In the genomic region with DNA sequence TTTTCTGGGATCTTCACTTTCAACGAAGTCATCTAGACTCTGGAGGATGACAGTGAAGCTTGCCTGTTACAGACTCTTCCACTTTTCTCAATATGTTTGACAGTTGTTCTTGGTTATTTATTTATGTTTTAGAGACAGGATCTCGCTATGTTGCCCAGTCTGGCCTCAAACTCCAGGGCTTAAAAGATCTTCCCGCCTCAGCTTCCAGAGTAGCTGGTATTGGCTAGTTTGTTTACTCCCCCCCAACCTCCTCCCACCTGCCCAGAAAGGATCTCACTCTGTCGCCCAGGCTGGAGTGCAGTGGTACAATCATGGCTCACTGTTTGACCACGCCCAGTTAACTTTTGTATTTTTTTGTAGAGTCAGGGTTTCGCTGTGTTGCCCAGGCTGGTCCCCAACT, we compare ENCODE assay signal across 21 cellular contexts. TPM values are rescaled to one million over a fixed set of nuclear protein-coding genes. Genes with fewer than 3 reads are reported as not detected.
DNase-seq lines count a peak whose midpoint lies in the region; ATAC-seq and TF ChIP-seq lines count a peak whose summit lies in the region.
"Had no signal": no experiment of that assay in that cellular context is flagged by ENCODE, and none has a peak within 500 bp of the region (broad histone marks: within the 10 kb centered on the region; RNA-seq: fewer than 3 reads in every experiment).

No MANE protein-coding gene starts in this region.

- H2BK120ac ChIP-seq in trophoblast cell (ENCODE audit: insufficient read depth, low read length, poor library complexity), result no peak overlapping the region

- H3K4me1 ChIP-seq in BLaER1, result peaks cover 45% of the 10 kb centered on the region
- H3K4me1 ChIP-seq in trophoblast cell (ENCODE audit: control insufficient read depth in 1 of 2, insufficient read depth in 2 of 2, low read length in 2 of 2), result peaks cover 0 to 2% of the 10 kb centered on the region in 2 experiments

- no CpG with 5 or more reads among the region's 6 CpGs for WGBS in trophoblast cell (ENCODE audit: extremely low coverage, insufficient coverage, insufficient read length)

- H3K4ac ChIP-seq in trophoblast cell (ENCODE audit: low read depth, low read length), result peak overlapping the region; percentile 75

- no peak for ATAC-seq in GM21723 (IDR thresholded peaks at IDR 0.05; ENCODE audit: unreplicated experiment)
- no peak for ATAC-seq in esophagus mucosa

- H3K4me3 Mint-ChIP-seq in IgD-negative memory B cell (peak overlapping the region in 3 of 4 donors; percentile 35 to 87 (median 53)), brain (peak overlapping the region in 3 of 5 experiments; percentile 22 to 97 (median 73))
- H3K4me3 Mint-ChIP-seq: activated CD4-positive, alpha-beta T cell treated with anti-CD3 and anti-CD28 coated beads, Interleukin-2, amount 10 ng/mL, durations not matched to agents 7 days and 5 days; dendritic cell treated with granulocyte-macrophage colony-stimulating factor and Interleukin-4, amounts not matched to agents 40 ng/mL and 50 ng/mL, for 4 days had no signal

- peak overlapping the region; percentile 91 for H3K4me2 ChIP-seq in BLaER1
- H3K4me2 ChIP-seq in trophoblast cell (ENCODE audit: low read length), result no peak overlapping the region

- H3K79me2 ChIP-seq in trophoblast cell (ENCODE audit: control insufficient read depth, insufficient read depth, low read length, poor library complexity), result peaks cover 10% of the 10 kb centered on the region

- H3K4me1 Mint-ChIP-seq in IgD-negative memory B cell (peaks cover 29 to 39% (median 30%) of the 10 kb centered on the region in 3 donors), brain (peaks cover 64% of the 10 kb centered on the region)

- H3K23ac ChIP-seq in trophoblast cell (ENCODE audit: low read length), result no peak overlapping the region

- no peaks in the 10 kb centered on the region for H3K27me3 Mint-ChIP-seq in IgD-negative memory B cell
- H3K27me3 Mint-ChIP-seq in brain, result peaks cover 3% of the 10 kb centered on the region
- H3K27me3 Mint-ChIP-seq: activated CD4-positive, alpha-beta T cell treated with anti-CD3 and anti-CD28 coated beads, Interleukin-2, amount 10 ng/mL, durations not matched to agents 7 days and 5 days; dendritic cell treated with granulocyte-macrophage colony-stimulating factor and Interleukin-4, amounts not matched to agents 40 ng/mL and 50 ng/mL, for 4 days had no signal

- no peak overlapping the region for H3K18ac ChIP-seq in trophoblast cell (ENCODE audit: low read length)

- H4K12ac ChIP-seq in trophoblast cell (ENCODE audit: low read depth, low read length), result no peak overlapping the region

- no peaks in the 10 kb centered on the region for H3K9me3 Mint-ChIP-seq in IgD-negative memory B cell
- H3K9me3 Mint-ChIP-seq in brain, result no peaks in the 10 kb centered on the region
- H3K9me3 Mint-ChIP-seq: activated CD4-positive, alpha-beta T cell treated with anti-CD3 and anti-CD28 coated beads, Interleukin-2, amount 10 ng/mL, durations not matched to agents 7 days and 5 days; dendritic cell treated with granulocyte-macrophage colony-stimulating factor and Interleukin-4, amounts not matched to agents 40 ng/mL and 50 ng/mL, for 4 days; HFFc6 had no signal

- no peaks in the 10 kb centered on the region for H3K9me3 ChIP-seq in BLaER1
- peaks cover 2% of the 10 kb centered on the region for H3K9me3 ChIP-seq in trophoblast cell (ENCODE audit: insufficient read depth, low read depth, low read length)
- H3K9me3 ChIP-seq: sigmoid colon, suprapubic skin had no signal

- H4K8ac ChIP-seq in trophoblast cell (ENCODE audit: low read depth, low read length), result no peak overlapping the region

- no peak overlapping the region for H3K14ac ChIP-seq in trophoblast cell (ENCODE audit: low read length)

- H2BK12ac ChIP-seq in trophoblast cell (ENCODE audit: low read length), result no peak overlapping the region

- peaks cover 33% of the 10 kb centered on the region for H3K36me3 ChIP-seq in BLaER1
- H3K36me3 ChIP-seq in trophoblast cell (ENCODE audit: control insufficient read depth in 1 of 2, insufficient read depth in 2 of 2, low read length in 2 of 2), result peaks cover 0 to 3% of the 10 kb centered on the region in 2 experiments
- H3K36me3 ChIP-seq: sigmoid colon, suprapubic skin had no signal

- H3K4me3 ChIP-seq in BLaER1 (no peak overlapping the region), trophoblast cell (ENCODE audit: low read depth, low read length) (no peak overlapping the region)
- H3K4me3 ChIP-seq: sigmoid colon, suprapubic skin had no signal

- peaks cover 10% of the 10 kb centered on the region for H3K79me1 ChIP-seq in trophoblast cell (ENCODE audit: low read length)

- no peak for TF ChIP-seq CTCF in brain (conservative IDR thresholded peaks at IDR 0.05)

- DNase-seq in trophoblast cell, result no peak
- DNase-seq in putamen (ENCODE audit: low spot score), result no peak
- DNase-seq in cerebellar cortex (ENCODE audit: low spot score), result no peak
- DNase-seq: activated CD8-positive, alpha-beta memory T cell treated with anti-CD3 and anti-CD28 coated beads, Interleukin-2, amount 50 U/mL, for 4 hours; activated gamma-delta T cell; amniotic stem cell; DMS79; hypothalamus; sigmoid colon had no signal

- peaks cover 68% of the 10 kb centered on the region for H4K20me1 ChIP-seq in BLaER1

- H2AK5ac ChIP-seq in trophoblast cell (ENCODE audit: low read length), result no peak overlapping the region

- H3K27ac ChIP-seq in BLaER1 (no peak overlapping the region), trophoblast cell (ENCODE audit: low read depth, low read length) (no peak overlapping the region)
- H3K27ac ChIP-seq: foreskin keratinocyte, suprapubic skin had no signal

- H2BK5ac ChIP-seq in trophoblast cell (ENCODE audit: low read depth, low read length, poor library complexity), result no peak overlapping the region

- H3K9ac ChIP-seq in BLaER1, result no peak overlapping the region
- H3K9ac ChIP-seq in trophoblast cell (ENCODE audit: low read length), result no peak overlapping the region

- H3K36me3 Mint-ChIP-seq in IgD-negative memory B cell (no peaks in the 10 kb centered on the region), brain (peaks cover 21% of the 10 kb centered on the region)

- no peak overlapping the region for H2AFZ ChIP-seq in trophoblast cell (ENCODE audit: insufficient read depth, low read length, poor library complexity)

- H3K27ac Mint-ChIP-seq in IgD-negative memory B cell (peak overlapping the region in 1 of 3 donors; percentile 69), brain (peak overlapping the region in 1 of 5 experiments; percentile 24)
- H3K27ac Mint-ChIP-seq: activated CD4-positive, alpha-beta T cell treated with anti-CD3 and anti-CD28 coated beads, Interleukin-2, amount 10 ng/mL, durations not matched to agents 7 days and 5 days; dendritic cell treated with granulocyte-macrophage colony-stimulating factor and Interleukin-4, amounts not matched to agents 40 ng/mL and 50 ng/mL, for 4 days had no signal

- no peak overlapping the region for H4K91ac ChIP-seq in trophoblast cell (ENCODE audit: low read depth, low read length)

- H3K27me3 ChIP-seq in BLaER1, result no peaks in the 10 kb centered on the region
- H3K27me3 ChIP-seq in trophoblast cell (ENCODE audit: insufficient read depth, low read length), result no peaks in the 10 kb centered on the region
- H3K27me3 ChIP-seq: foreskin keratinocyte, sigmoid colon, suprapubic skin had no signal

RNA-seq across cellular contexts. Expression of a gene that starts 3.3 kb away (rescaled TPM):
- polyA plus RNA-seq in IgD-negative memory B cell, result 19.3 TPM
- polyA plus RNA-seq in brain (ENCODE audit: insufficient read depth, low read depth, low replicate concordance), result 30.7 TPM
- polyA plus RNA-seq in trophoblast cell (2013), result 32.4 and 34.0 TPM in 2 replicates
- total RNA-seq in esophagus mucosa, result 12.4 TPM

RNA-seq across cellular contexts. Expression of a gene that starts 23.9 kb away (rescaled TPM):
- polyA plus RNA-seq in IgD-negative memory B cell (not detected), brain (ENCODE audit: insufficient read depth, low read depth, low replicate concordance) (1.1 TPM)
- 1.1 and 1.3 TPM in 2 replicates for polyA plus RNA-seq in trophoblast cell (2013)
- total RNA-seq in esophagus mucosa, result 0.16 TPM
- total RNA-seq: activated CD4-positive, alpha-beta T cell treated with anti-CD3 and anti-CD28 coated beads, Interleukin-2, amount 10 ng/mL, durations not matched to agents 7 days and 5 days had no signal
- polyA plus RNA-seq: foreskin keratinocyte had no signal

RNA-seq across cellular contexts. Expression of a gene that starts 33.6 kb away (rescaled TPM):
- polyA plus RNA-seq in IgD-negative memory B cell (not detected), brain (ENCODE audit: insufficient read depth, low read depth, low replicate concordance) (0.15 TPM)
- 0.04 TPM in 2 replicates for polyA plus RNA-seq in trophoblast cell (2013)
- total RNA-seq in esophagus mucosa, result not detected
- total RNA-seq: activated CD4-positive, alpha-beta T cell treated with anti-CD3 and anti-CD28 coated beads, Interleukin-2, amount 10 ng/mL, durations not matched to agents 7 days and 5 days; kidney epithelial cell; lung microvascular endothelial cell; sigmoid colon had no signal

RNA-seq across cellular contexts. Expression of a gene that starts 47.5 kb away (rescaled TPM):
- polyA plus RNA-seq in IgD-negative memory B cell (not detected), brain (ENCODE audit: insufficient read depth, low read depth, low replicate concordance) (49.2 TPM)
- 36.9 and 42.9 TPM in 2 replicates for polyA plus RNA-seq in trophoblast cell (2013)
- total RNA-seq in esophagus mucosa, result 23.6 TPM
